29 cellular contexts compared by ENCODE assay signal in genomic region chr17:49079840-49080663, GRCh38. TPM values are rescaled to one million over a fixed set of nuclear protein-coding genes. Genes with fewer than 3 reads are reported as not detected.
"Had no signal": no experiment of that assay in that cellular context is flagged by ENCODE, and none has a peak within 500 bp of the region (broad histone marks: within the 10 kb centered on the region; RNA-seq: fewer than 3 reads in every experiment).

No MANE protein-coding gene starts in this region.

- H3K4me3 Mint-ChIP-seq: activated CD8-positive, alpha-beta memory T cell treated with anti-CD3 and anti-CD28 coated beads, Interleukin-2, amount 10 ng/mL, durations not matched to agents 7 days and 5 days; activated naive CD4-positive, alpha-beta T cell treated with anti-CD3 and anti-CD28 coated beads, Interleukin-2, amount 50 U/mL, for 24 hours; activated T-cell treated with anti-CD3 and anti-CD28 coated beads, Interleukin-2, amount 50 U/mL, for 24 hours; activated T-helper 1 cell treated with anti-CD3 and anti-CD28 coated beads, Interleukin-12 subunit alpha, Interleukin-12 subunit beta, Interleukin-2, Interleukin-4 antibody, amounts not matched to agents 30 ng/mL and 10 ng/mL and 1 ng/mL, durations not matched to agents 14 hours and 24 hours and 36 hours; T-helper 17 cell; WTC11 had no signal

- DNase-seq: activated CD4-positive, alpha-beta T cell treated with anti-CD3 and anti-CD28 coated beads for 48 hours; activated CD4-positive, alpha-beta T cell treated with anti-CD3 and anti-CD28 coated beads, Interleukin-2, amount 50 U/mL, for 48 hours; activated CD4-positive, CD25-positive, alpha-beta regulatory T cell treated with anti-CD3 and anti-CD28 coated beads, Interleukin-2, amount 50 U/mL, for 72 hours; activated CD8-positive, alpha-beta memory T cell treated with anti-CD3 and anti-CD28 coated beads, Interleukin-2, amount 10 ng/mL, durations not matched to agents 7 days and 5 days; activated effector memory CD4-positive, alpha-beta T cell treated with Interleukin-2 at 50 U/mL for 16 hours; activated naive CD4-positive, alpha-beta T cell; activated T-cell treated with anti-CD3 and anti-CD28 coated beads, Interleukin-2, amount 50 U/mL, for 24 hours; amniotic stem cell; body of pancreas; KG1; NCI-H1048; NCI-H146; NCI-H1930; NCI-H2171 treated with DMSO at 0.1 percent for 48 hours; NCI-H226; NCI-H526 treated with DMSO at 0.1 percent for 48 hours; NCI-H82; SIG-M5; T-helper 17 cell; T-helper 9 cell had no signal

- H3K27ac ChIP-seq: ascending aorta, body of pancreas had no signal

- H3K9me3 ChIP-seq: ascending aorta, body of pancreas had no signal

- H3K4me1 ChIP-seq: ascending aorta, body of pancreas had no signal

- ATAC-seq: activated CD8-positive, alpha-beta memory T cell treated with anti-CD3 and anti-CD28 coated beads, Interleukin-2, amount 10 ng/mL, durations not matched to agents 7 days and 5 days; body of pancreas; T-helper 17 cell; WTC11 had no signal

- H3K4me3 ChIP-seq: ascending aorta, body of pancreas had no signal

- H3K27me3 ChIP-seq: ascending aorta, body of pancreas had no signal

- H3K4me1 Mint-ChIP-seq: activated CD8-positive, alpha-beta memory T cell treated with anti-CD3 and anti-CD28 coated beads, Interleukin-2, amount 10 ng/mL, durations not matched to agents 7 days and 5 days; activated naive CD4-positive, alpha-beta T cell treated with anti-CD3 and anti-CD28 coated beads, Interleukin-2, amount 50 U/mL, for 24 hours; T-helper 17 cell had no signal

- H3K36me3 ChIP-seq: ascending aorta had no signal

- H3K36me3 Mint-ChIP-seq: activated CD8-positive, alpha-beta memory T cell treated with anti-CD3 and anti-CD28 coated beads, Interleukin-2, amount 10 ng/mL, durations not matched to agents 7 days and 5 days; activated naive CD4-positive, alpha-beta T cell treated with anti-CD3 and anti-CD28 coated beads, Interleukin-2, amount 50 U/mL, for 24 hours; WTC11 had no signal

- H3K27ac Mint-ChIP-seq: activated CD8-positive, alpha-beta memory T cell treated with anti-CD3 and anti-CD28 coated beads, Interleukin-2, amount 10 ng/mL, durations not matched to agents 7 days and 5 days; activated naive CD4-positive, alpha-beta T cell treated with anti-CD3 and anti-CD28 coated beads, Interleukin-2, amount 50 U/mL, for 24 hours; activated T-cell treated with anti-CD3 and anti-CD28 coated beads, Interleukin-2, amount 50 U/mL, for 24 hours; activated T-helper 1 cell treated with anti-CD3 and anti-CD28 coated beads, Interleukin-12 subunit alpha, Interleukin-12 subunit beta, Interleukin-2, Interleukin-4 antibody, amounts not matched to agents 30 ng/mL and 10 ng/mL and 1 ng/mL, durations not matched to agents 14 hours and 24 hours and 36 hours; T-helper 17 cell; WTC11 had no signal

- H3K9me3 Mint-ChIP-seq: activated naive CD4-positive, alpha-beta T cell treated with anti-CD3 and anti-CD28 coated beads, Interleukin-2, amount 50 U/mL, for 24 hours; activated T-cell treated with anti-CD3 and anti-CD28 coated beads, Interleukin-2, amount 50 U/mL, for 24 hours; activated T-helper 1 cell treated with anti-CD3 and anti-CD28 coated beads, Interleukin-12 subunit alpha, Interleukin-12 subunit beta, Interleukin-2, Interleukin-4 antibody, amounts not matched to agents 30 ng/mL and 10 ng/mL and 1 ng/mL, durations not matched to agents 14 hours and 24 hours and 36 hours had no signal

RNA-seq across cellular contexts. Expression of gene B4GALNT2, which starts 52.5 kb away (rescaled TPM):
- total RNA-seq: ascending aorta, body of pancreas, LHCN-M2, M059J, NCI-H460, OCI-LY7, RPMI7951 had no signal
